1 cellular context compared by ENCODE assay signal in genomic region chr14:91419451-91419850, GRCh38.
TF ChIP-seq lines count a peak whose summit lies in the region.

No MANE protein-coding gene starts in this region.

TF ChIP-seq in GM12878, 131 proteins besides CTCF, POLR2A, EP300 and RAD21:
- TF ChIP-seq SUPT20H (IDR thresholded peaks at IDR 0.05; ENCODE audit: borderline replicate concordance, control insufficient read depth, low read depth, low read length) (no peak), ETV6 (conservative IDR thresholded peaks at IDR 0.05 in 1 of 2, IDR thresholded peaks at IDR 0.05 in 1 of 2; ENCODE audit: borderline replicate concordance in 1 of 2, low read depth in 1 of 2) (0 out of 4 replicates have a peak, but pooled peaks of 1 of the 2 experiments have one; percentile 3), SMAD5 (IDR thresholded peaks at IDR 0.05; ENCODE audit: low read depth) (no peak)
